ENCODE assay signal across 16 cellular contexts in genomic region chr1:222777463-222777862, GRCh38. TPM values are rescaled to one million over a fixed set of nuclear protein-coding genes. Genes with fewer than 3 reads are reported as not detected.
DNase-seq lines count a peak whose midpoint lies in the region; ATAC-seq, FAIRE-seq and TF ChIP-seq lines count a peak whose summit lies in the region.
"Had no signal": no experiment of that assay in that cellular context is flagged by ENCODE, and none has a peak within 500 bp of the region (broad histone marks: within the 10 kb centered on the region; RNA-seq: fewer than 3 reads in every experiment).

No MANE protein-coding gene starts in this region.

- in situ Hi-C loops in HepG2 (cut with HindIII; ENCODE audit: extremely low pct_ligation_motif_present, low pct_unique_long_range_greater_than_20kb), result no loop called here

- no peak overlapping the region for H3K27ac ChIP-seq in HepG2 (ENCODE audit: extremely low read length, insufficient read depth, low read length)
- H3K27ac ChIP-seq: HL-60 had no signal

- no peaks in the 10 kb centered on the region for H3K79me2 ChIP-seq in HepG2 (ENCODE audit: insufficient read depth, low read length)

- intact Hi-C loops in HepG2 (cut with micrococcal nuclease; ENCODE audit: unreplicated experiment), result no loop called here

- no peak overlapping the region for H2AFZ ChIP-seq in HepG2 (ENCODE audit: low read length)

- TF ChIP-seq POLR2A in HepG2 (IDR thresholded peaks at IDR 0.05; ENCODE audit: insufficient read depth in 1 of 2, low read depth in 2 of 2, low read length in 2 of 2), result no peak
- TF ChIP-seq POLR2A in GM12891 (IDR thresholded peaks at IDR 0.05; ENCODE audit: low read depth, low read length), result no peak

- H3K9me3 ChIP-seq in HepG2 (ENCODE audit: low read length), result no peaks in the 10 kb centered on the region

- no peaks in the 10 kb centered on the region for H3K4me1 ChIP-seq in HepG2 (ENCODE audit: insufficient read depth, low read length)

- no peak overlapping the region for H3K4me2 ChIP-seq in HepG2 (ENCODE audit: low read depth, low read length)

- no TSS peak for BruUV-seq in HepG2 (replicated peaks; lab: Mats Ljungman, UMichigan)

- H3K4me3 ChIP-seq in bronchial epithelial cell (ENCODE audit: low read depth, low read length), result no peak overlapping the region
- H3K4me3 ChIP-seq in HepG2 (replicated peaks in 1 of 3; ENCODE audit: insufficient read depth in 1 of 3, low read depth in 2 of 3, low read length in 3 of 3), result no peak overlapping the region

- POLR2A ChIA-PET in HepG2 (lab: Yijun Ruan, JAX), result no interaction called here

- TF ChIP-seq CTCF in bronchial epithelial cell (IDR thresholded peaks at IDR 0.05; ENCODE audit: insufficient read depth, low read length, severe bottlenecking) (no peak), HepG2 (CRISPR knock-in tag; IDR thresholded peaks at IDR 0.05) (no peak)

- ATAC-seq in HepG2, result no peak

- no peaks in the 10 kb centered on the region for H3K36me3 ChIP-seq in bronchial epithelial cell (ENCODE audit: control insufficient read depth, insufficient read depth, low read length)
- H3K36me3 ChIP-seq in HepG2 (replicated peaks in 1 of 2; ENCODE audit: control insufficient read depth in 1 of 2, insufficient read depth in 2 of 2, low read length in 2 of 2), result no peaks in the 10 kb centered on the region

- CTCF ChIA-PET in HepG2 (lab: Yijun Ruan, JAX; ENCODE audit: low intra/inter-chr PET ratio, low total read pairs), result no interaction called here

- DNase-seq in COR-L47 (lab: John Stamatoyannopoulos, UW) (peak; percentile 35), NCI-H2029 treated with DMSO at 0.1 percent for 48 hours (lab: John Stamatoyannopoulos, UW) (peak; percentile 12), bronchial epithelial cell (ENCODE audit: low read depth) (peak; percentile 98), HepG2 (ENCODE audit: low spot score) (no peak), GM12891 (ENCODE audit: insufficient read length, low spot score) (no peak), AG20443 (ENCODE audit: low spot score) (no peak), pons (ENCODE audit: low spot score) (no peak)
- no peak for DNase-seq in activated CD8-positive, alpha-beta memory T cell treated with anti-CD3 and anti-CD28 coated beads, Interleukin-2, amount 50 U/mL, for 48 hours
- DNase-seq: activated CD4-positive, alpha-beta memory T cell treated with anti-CD3 and anti-CD28 coated beads, Interleukin-2, amount 10 ng/mL, durations not matched to agents 7 days and 5 days; KG1; NCI-H526 treated with DMSO at 0.1 percent for 48 hours; SW 1271 had no signal

- H4K20me1 ChIP-seq in HepG2 (ENCODE audit: insufficient read depth, low read length), result no peaks in the 10 kb centered on the region

- TF ChIP-seq EP300 in HepG2 (IDR thresholded peaks at IDR 0.05; ENCODE audit: low read depth in 2 of 2, low read length in 2 of 2) (no peak), HepG2 (CRISPR knock-in tag; IDR thresholded peaks at IDR 0.05; ENCODE audit: borderline replicate concordance) (no peak)

- no peak for TF ChIP-seq RAD21 in HepG2 (CRISPR knock-in tag; IDR thresholded peaks at IDR 0.05)

- no peaks in the 10 kb centered on the region for H3K27me3 ChIP-seq in bronchial epithelial cell (ENCODE audit: control insufficient read depth, insufficient read depth, low read length)
- H3K27me3 ChIP-seq in HepG2 (ENCODE audit: control insufficient read depth in 1 of 2, insufficient read depth in 2 of 2, low read length in 2 of 2), result no peaks in the 10 kb centered on the region; a peak in 1 of 5 replicates

- WGBS in HepG2 (ENCODE audit: low lambda C conversion rate), result 37% methylated on average over 1 of the region's 1 CpG

- FAIRE-seq in bronchial epithelial cell (lab: Jason Lieb, UNC) (peak; percentile 23), HepG2 (lab: Jason Lieb, UNC) (no peak), GM12891 (lab: Jason Lieb, UNC) (no peak)
- FAIRE-seq: colon, GM18507 had no signal

- no peak overlapping the region for H3K9ac ChIP-seq in HepG2 (ENCODE audit: insufficient read depth, low read depth, low read length)

TF ChIP-seq in HepG2, 621 proteins besides CTCF, POLR2A, EP300 and RAD21 (continues in another document):
- no peak for TF ChIP-seq HBP1 (CRISPR knock-in tag; IDR thresholded peaks at IDR 0.05; ENCODE audit: low read depth)

TF ChIP-seq in GM12891, 5 proteins besides CTCF, POLR2A, EP300 and RAD21:
- TF ChIP-seq POLR2AphosphoS5 (IDR thresholded peaks at IDR 0.05; ENCODE audit: low read depth, low read length), result no peak
- TF ChIP-seq PAX5 (IDR thresholded peaks at IDR 0.05; ENCODE audit: insufficient read depth, low read length, severe bottlenecking), result no peak

RNA-seq across cellular contexts. Expression of gene DISP1, which starts 37.4 kb away (rescaled TPM):
- total RNA-seq in bronchial epithelial cell, result 0.53 and 0.90 TPM in 2 replicates
- total RNA-seq in HepG2 (2016; rRNA removed; fragmentation: Illumina TruSeq; extraction: Trizol), result 1.2 and 1.9 TPM in 2 replicates
- 1.3 and 2.3 TPM in 2 replicates for total RNA-seq in HepG2 (2016; cell fraction: cytosol; rRNA removed; fragmentation: Illumina TruSeq; extraction: Trizol; ENCODE audit: low read depth)
- 1.1 and 1.8 TPM in 2 replicates for total RNA-seq in HepG2 (2016; cell fraction: insoluble cytoplasmic fraction; rRNA removed; fragmentation: Illumina TruSeq; extraction: Trizol)
- total RNA-seq in HepG2 (2016; cell fraction: membrane; rRNA removed; fragmentation: Illumina TruSeq; extraction: Trizol), result 0.83 and 0.87 TPM in 2 replicates
- 2.7 and 3.4 TPM in 2 replicates for total RNA-seq in HepG2 (2016; cell fraction: nucleus; rRNA removed; fragmentation: Illumina TruSeq; extraction: Trizol)
- polyA plus RNA-seq in HepG2 (2011; rRNA removed), result 1.8 and 2.0 TPM in 2 replicates
- polyA plus RNA-seq in HepG2 (2011; cell fraction: cytosol; rRNA removed), result 1.5 and 2.1 TPM in 2 replicates
- polyA plus RNA-seq in HepG2 (2011; cell fraction: nucleus; rRNA removed), result 3.3 and 3.6 TPM in 2 replicates
- 1.3 and 2.0 TPM in 2 replicates for polyA plus RNA-seq in HepG2 (2012)
- polyA plus RNA-seq in HepG2 (2016; cell fraction: cytosol; fragmentation: Illumina TruSeq; extraction: Trizol; ENCODE audit: low read depth), result 0.15 and 0.40 TPM in 2 replicates
- 0.84 and 1.1 TPM in 2 replicates for polyA plus RNA-seq in HepG2 (2016; cell fraction: insoluble cytoplasmic fraction; fragmentation: Illumina TruSeq; extraction: Trizol; ENCODE audit: low read depth)
- polyA plus RNA-seq in HepG2 (2016; cell fraction: membrane; fragmentation: Illumina TruSeq; extraction: Trizol; ENCODE audit: low read depth), result 0.19 and 0.37 TPM in 2 replicates
- 2.4 and 3.5 TPM in 2 replicates for polyA plus RNA-seq in HepG2 (2016; cell fraction: nucleus; fragmentation: Illumina TruSeq; extraction: Trizol; ENCODE audit: insufficient read depth, low read depth)
- 20.5 and 35.1 TPM in 2 replicates for polyA minus RNA-seq in HepG2 (2011; rRNA and poly(A)+ RNA removed; ENCODE audit: low replicate concordance)
- polyA minus RNA-seq in HepG2 (2011; cell fraction: cytosol; rRNA and poly(A)+ RNA removed), result 2.0 and 2.4 TPM in 2 replicates
- 7.2 and 9.3 TPM in 2 replicates for polyA minus RNA-seq in HepG2 (2011; cell fraction: nucleus; rRNA and poly(A)+ RNA removed)
- 0.28 TPM for polyA plus RNA-seq in GM12891 (2012; ENCODE audit: low read depth, missing spikeins)

RNA-seq across cellular contexts. Expression of gene FAM177B, which starts 40.5 kb away (rescaled TPM):
- 0.38 TPM in 1 of 2 replicates, not detected in the other for total RNA-seq in bronchial epithelial cell
- total RNA-seq in HepG2 (2016; rRNA removed; fragmentation: Illumina TruSeq; extraction: Trizol), result not detected in 2 replicates
- total RNA-seq in HepG2 (2016; cell fraction: cytosol; rRNA removed; fragmentation: Illumina TruSeq; extraction: Trizol; ENCODE audit: low read depth), result not detected in 2 replicates
- total RNA-seq in HepG2 (2016; cell fraction: insoluble cytoplasmic fraction; rRNA removed; fragmentation: Illumina TruSeq; extraction: Trizol), result not detected in 2 replicates
- total RNA-seq in HepG2 (2016; cell fraction: membrane; rRNA removed; fragmentation: Illumina TruSeq; extraction: Trizol), result not detected in 2 replicates
- not detected in 2 replicates for total RNA-seq in HepG2 (2016; cell fraction: nucleus; rRNA removed; fragmentation: Illumina TruSeq; extraction: Trizol)
- polyA plus RNA-seq in HepG2 (2011; rRNA removed), result 0.05 and 0.20 TPM in 2 replicates
- not detected in 2 replicates for polyA plus RNA-seq in HepG2 (2011; cell fraction: cytosol; rRNA removed)
- polyA plus RNA-seq in HepG2 (2011; cell fraction: nucleus; rRNA removed), result 0.08 TPM in 1 of 2 replicates, not detected in the other
- 0.27 and 0.86 TPM in 2 replicates for polyA plus RNA-seq in HepG2 (2012)
- polyA plus RNA-seq in HepG2 (2016; cell fraction: cytosol; fragmentation: Illumina TruSeq; extraction: Trizol; ENCODE audit: low read depth), result not detected in 2 replicates
- polyA plus RNA-seq in HepG2 (2016; cell fraction: insoluble cytoplasmic fraction; fragmentation: Illumina TruSeq; extraction: Trizol; ENCODE audit: low read depth), result not detected in 2 replicates
- polyA plus RNA-seq in HepG2 (2016; cell fraction: membrane; fragmentation: Illumina TruSeq; extraction: Trizol; ENCODE audit: low read depth), result not detected in 2 replicates
- not detected in 2 replicates for polyA plus RNA-seq in HepG2 (2016; cell fraction: nucleus; fragmentation: Illumina TruSeq; extraction: Trizol; ENCODE audit: insufficient read depth, low read depth)
- polyA minus RNA-seq in HepG2 (2011; rRNA and poly(A)+ RNA removed; ENCODE audit: low replicate concordance), result not detected in 2 replicates
- not detected in 2 replicates for polyA minus RNA-seq in HepG2 (2011; cell fraction: cytosol; rRNA and poly(A)+ RNA removed)
- polyA minus RNA-seq in HepG2 (2011; cell fraction: nucleus; rRNA and poly(A)+ RNA removed), result 0.25 TPM in 1 of 2 replicates, not detected in the other
- polyA plus RNA-seq in GM12891 (2012; ENCODE audit: low read depth, missing spikeins), result not detected
- total RNA-seq: activated CD4-positive, alpha-beta memory T cell treated with anti-CD3 and anti-CD28 coated beads, Interleukin-2, amount 10 ng/mL, durations not matched to agents 7 days and 5 days; osteocyte had no signal

Comparison
In these comparisons a context has a peak if more than half of its experiments do, and no peak if none do; other contexts are left out.
1. DNase-seq: peak in COR-L47 (single experiment), NCI-H2029 treated with DMSO at 0.1 percent for 48 hours (single experiment) and bronchial epithelial cell (single experiment); none in HepG2 (single experiment), activated CD8-positive, alpha-beta memory T cell treated with anti-CD3 and anti-CD28 coated beads, Interleukin-2, amount 50 U/mL, for 48 hours (single experiment), GM12891 (single experiment), AG20443 (single experiment) and pons (single experiment).